Comparison of ENCODE assay signal across 8 cellular contexts in the genomic region with DNA sequence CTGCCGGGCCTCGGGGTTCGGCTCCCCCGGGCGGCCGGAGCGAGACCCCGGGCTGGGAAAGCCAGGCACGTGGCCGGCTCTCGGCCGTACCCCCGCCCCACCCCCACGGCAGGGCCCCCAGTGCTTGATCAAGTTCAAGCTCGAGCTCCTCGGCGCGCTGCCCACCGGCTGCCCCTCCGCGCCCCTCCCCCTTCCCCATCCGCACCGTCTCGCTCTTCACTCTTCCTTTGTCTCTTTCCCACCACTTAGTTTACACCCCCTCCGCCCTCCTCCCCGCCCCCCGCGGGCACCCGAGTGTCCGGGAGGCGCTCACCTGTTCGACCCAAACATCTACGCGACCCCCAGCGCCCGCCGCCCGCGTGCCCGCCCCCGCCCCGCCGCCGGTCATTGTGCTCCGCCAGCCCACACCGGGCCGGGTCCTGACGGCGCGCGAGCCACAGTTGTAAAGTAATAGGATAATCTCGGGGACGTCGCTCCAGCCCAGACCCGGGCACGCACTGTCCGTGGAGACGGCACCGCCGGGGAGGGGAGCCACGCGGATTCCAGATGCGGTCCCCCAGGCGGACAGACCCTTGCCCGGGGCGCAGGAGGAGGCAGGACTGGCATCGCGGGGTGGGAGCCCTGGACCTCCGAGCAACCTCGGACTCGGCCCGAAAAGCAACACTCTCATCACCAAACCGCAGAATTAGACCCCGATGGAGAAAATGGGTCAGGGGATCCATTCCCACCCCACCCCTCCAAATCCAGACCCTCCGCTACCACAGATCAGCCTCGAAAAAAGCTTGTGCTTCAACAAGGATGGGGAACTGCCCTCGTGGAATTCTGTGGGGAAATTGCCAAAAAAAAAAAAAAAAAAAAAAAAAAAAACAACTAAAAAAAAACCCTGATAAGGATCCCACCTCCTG.
DNase-seq lines count a peak whose midpoint lies in the region; ATAC-seq and TF ChIP-seq lines count a peak whose summit lies in the region.

No MANE protein-coding gene starts in this region.

- H3K27me3 ChIP-seq in brain microvascular endothelial cell (replicated peaks): no peaks in the 10 kb centered on the region
- H3K27me3 ChIP-seq in layer of hippocampus (ENCODE audit: control insufficient read depth, insufficient read depth, low read length): no peaks in the 10 kb centered on the region

- TF ChIP-seq CTCF in brain microvascular endothelial cell (IDR thresholded peaks at IDR 0.05; ENCODE audit: low read depth, low read length, missing control alignments): no peak

- H3K9me3 ChIP-seq in SK-N-MC (ENCODE audit: low read depth, low read length): no peaks in the 10 kb centered on the region

- H3K36me3 ChIP-seq in SK-N-MC (ENCODE audit: insufficient read depth, low read length): no peaks in the 10 kb centered on the region
- no peaks in the 10 kb centered on the region for H3K36me3 ChIP-seq in brain microvascular endothelial cell (replicated peaks)

- H3K9ac ChIP-seq in SK-N-MC (ENCODE audit: insufficient read length): peak overlapping the region; percentile 79

- H3K27ac ChIP-seq in SK-N-MC (peak overlapping the region; percentile 62; the same call in 1 of the 2 replicates), brain microvascular endothelial cell (peak overlapping the region; percentile 70), layer of hippocampus (ENCODE audit: low read depth, low read length) (peak overlapping the region; percentile 92)

- peak; percentile 36 for DNase-seq in activated gamma-delta T cell treated with Interleukin-2 at 50 U/mL for 16 hours
- DNase-seq in activated gamma-delta T cell (lab: John Stamatoyannopoulos, UW): no peak
- no peak for DNase-seq in SK-N-MC (ENCODE audit: low read depth, low spot score)
- no peak for DNase-seq in brain microvascular endothelial cell
- peak; percentile 17 to 45 for DNase-seq in stimulated activated CD4-positive, alpha-beta T cell treated with anti-CD3 and anti-CD28 coated beads, Interleukin-4, amount 100 ng/mL, for 4 hours
- DNase-seq in kidney tubule cell (ENCODE audit: low spot score): no peak

- in situ Hi-C loops in brain microvascular endothelial cell (cut with HindIII; ENCODE audit: low pct_ligation_motif_present, low sequenced_read_pairs): no loop called here

- peak overlapping the region; percentile 91 for H3K4me3 ChIP-seq in SK-N-MC
- H3K4me3 ChIP-seq in brain microvascular endothelial cell (ENCODE audit: low read depth, low read length): peak overlapping the region; percentile 57

- ATAC-seq in HG03521 (IDR thresholded peaks at IDR 0.05; ENCODE audit: unreplicated experiment): no peak

Comparison
In these comparisons a context has a peak if more than half of its experiments do, and no peak if none do; other contexts are left out.
1. DNase-seq: peak in activated gamma-delta T cell treated with Interleukin-2 at 50 U/mL for 16 hours (single experiment) and stimulated activated CD4-positive, alpha-beta T cell treated with anti-CD3 and anti-CD28 coated beads, Interleukin-4, amount 100 ng/mL, for 4 hours (2 of 2); none in activated gamma-delta T cell (single experiment), SK-N-MC (single experiment), brain microvascular endothelial cell (single experiment) and kidney tubule cell (single experiment).
2. Peak in every context shown above with its lines, with median percentiles within 50 percentile points of each other: H3K27ac ChIP-seq.